In the genomic region with DNA sequence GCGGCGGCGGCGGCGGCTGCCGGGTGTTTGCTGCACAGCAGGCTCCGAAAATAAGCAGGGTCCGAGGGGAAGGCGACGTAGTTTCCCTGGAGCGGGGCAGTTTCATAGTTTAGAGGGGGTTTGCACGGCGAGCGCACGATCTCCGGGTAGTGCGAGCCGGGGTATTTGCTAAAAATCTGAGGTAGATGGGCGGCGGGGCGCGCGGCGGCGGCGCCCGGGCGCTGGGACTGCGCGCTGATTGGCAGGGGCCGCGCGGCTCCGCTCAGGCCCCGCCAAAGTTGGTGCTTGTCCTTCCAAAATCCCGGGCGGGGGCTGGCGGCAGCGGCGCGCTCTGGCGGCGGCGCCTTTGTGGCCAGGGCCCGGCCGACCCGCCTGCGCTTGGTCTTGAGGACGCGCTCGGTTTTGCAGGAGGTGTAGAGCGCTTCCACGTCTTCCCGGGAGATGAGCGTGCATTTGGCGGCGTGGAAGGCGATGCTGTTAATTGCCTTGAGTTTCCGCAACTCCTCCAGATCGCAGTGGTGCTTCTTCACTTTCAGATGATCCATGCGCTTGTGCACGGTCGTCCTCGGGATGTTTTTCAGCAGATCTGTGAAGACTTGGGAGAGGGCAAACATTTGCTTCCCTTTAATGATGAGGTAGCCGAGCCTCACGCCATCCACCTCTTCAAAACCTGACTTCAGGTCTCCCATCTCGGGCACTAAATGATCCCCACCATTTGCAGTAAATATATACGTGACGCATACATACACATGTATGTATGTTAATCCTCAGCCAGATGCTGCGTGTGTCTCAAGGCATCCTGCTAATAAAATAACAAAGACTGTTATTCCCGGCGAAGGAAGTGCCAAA, we compare ENCODE assay signal across 8 cellular contexts. TPM values are rescaled to one million over a fixed set of nuclear protein-coding genes. Genes with fewer than 3 reads are reported as not detected.
DNase-seq lines count a peak whose midpoint lies in the region; ATAC-seq, FAIRE-seq and TF ChIP-seq lines count a peak whose summit lies in the region.

No MANE protein-coding gene starts in this region.

- no peaks in the 10 kb centered on the region for H3K9me3 ChIP-seq in BE2C
- H3K9me3 ChIP-seq in Panc1 (ENCODE audit: control insufficient read depth, insufficient read depth, low read depth, low read length) = no peaks in the 10 kb centered on the region

- CTCF ChIA-PET in Panc1 (lab: Charles Lee) = interaction anchor here (0.6 to 0.7 kb wide), 2 partner anchors 15 to 55 kb away, joined by 3 read pairs; no protein-coding TSS in a partner anchor

- TSS peak; percentile 68 for BruUV-seq in Panc1 (replicated peaks; lab: Mats Ljungman, UMichigan)

- ATAC-seq in GM18505 (IDR thresholded peaks at IDR 0.05; ENCODE audit: unreplicated experiment) = peak; percentile 64
- ATAC-seq in HG02970 (IDR thresholded peaks at IDR 0.05; ENCODE audit: low FRiP score, unreplicated experiment) = peak; percentile 46
- peak; percentile 64 for ATAC-seq in Panc1

- H3K4me1 ChIP-seq in BE2C (peaks cover 8% of the 10 kb centered on the region), Panc1 (ENCODE audit: control insufficient read depth, insufficient read depth, low read length) (peaks cover 20% of the 10 kb centered on the region)

- intact Hi-C loops in Panc1 (cut with micrococcal nuclease; ENCODE audit: unreplicated experiment) = no loop called here

- no peak for TF ChIP-seq POLR2A in GM18505 (IDR thresholded peaks at IDR 0.05; ENCODE audit: borderline replicate concordance, extremely low read depth, insufficient read depth, insufficient read length)

- H3K4me3 ChIP-seq in BE2C (ENCODE audit: low read depth, low read length) (peak overlapping the region; percentile 81), Panc1 (ENCODE audit: low read depth in 2 of 2, low read length in 2 of 2) (peak overlapping the region; percentile 53 to 62), bronchial epithelial cell (ENCODE audit: low read depth, low read length) (peak overlapping the region; percentile 39), kidney epithelial cell (ENCODE audit: low read depth, low read length) (peak overlapping the region; percentile 60)

- H3K36me3 ChIP-seq in BE2C = no peaks in the 10 kb centered on the region
- no peaks in the 10 kb centered on the region; the same call in 1 of the 2 replicates for H3K36me3 ChIP-seq in Panc1 (ENCODE audit: control insufficient read depth, insufficient read depth, low read length)
- no peaks in the 10 kb centered on the region for H3K36me3 ChIP-seq in bronchial epithelial cell (ENCODE audit: control insufficient read depth, insufficient read depth, low read length)
- no peaks in the 10 kb centered on the region for H3K36me3 ChIP-seq in kidney epithelial cell (ENCODE audit: control insufficient read depth, insufficient read depth, low read length)

- TF ChIP-seq CTCF in BE2C (IDR thresholded peaks at IDR 0.05; ENCODE audit: low read depth, low read length) = no peak
- TF ChIP-seq CTCF in Panc1 (IDR thresholded peaks at IDR 0.05) = peak; percentile 7; the same call in 1 of the 2 replicates
- TF ChIP-seq CTCF in bronchial epithelial cell (IDR thresholded peaks at IDR 0.05; ENCODE audit: insufficient read depth, low read length, severe bottlenecking) = no peak
- no peak for TF ChIP-seq CTCF in kidney epithelial cell (IDR thresholded peaks at IDR 0.05; ENCODE audit: insufficient read depth, low read length, poor library complexity, severe bottlenecking)

- DNase-seq in BE2C (peak; percentile 74), Panc1 (ENCODE audit: low read depth, low spot score) (no peak), bronchial epithelial cell (ENCODE audit: low read depth) (peak; percentile 40), kidney epithelial cell (ENCODE audit: low read depth) (no peak), NCI-H1930 (lab: John Stamatoyannopoulos, UW) (no peak)
- peak; percentile 28 to 30 for DNase-seq in stimulated activated CD8-positive, alpha-beta memory T cell treated with anti-CD3 and anti-CD28 coated beads, Interleukin-2, amount 100 ng/mL, for 48 hours (ENCODE audit: low read depth in 2 of 2)

- H3K27me3 ChIP-seq in BE2C = no peaks in the 10 kb centered on the region
- no peaks in the 10 kb centered on the region for H3K27me3 ChIP-seq in Panc1 (ENCODE audit: control insufficient read depth, insufficient read depth, low read length)
- no peaks in the 10 kb centered on the region for H3K27me3 ChIP-seq in bronchial epithelial cell (ENCODE audit: control insufficient read depth, insufficient read depth, low read length)
- no peaks in the 10 kb centered on the region for H3K27me3 ChIP-seq in kidney epithelial cell (ENCODE audit: control insufficient read depth, insufficient read depth, low read length)

- POLR2A ChIA-PET in Panc1 (lab: Charles Lee) = interaction anchor here (0.6 to 1.1 kb wide), 5 partner anchors 10 to 200 kb away, joined by 5 to 17 read pairs (median 8); no protein-coding TSS in a partner anchor

- peak; percentile 50 for FAIRE-seq in bronchial epithelial cell (lab: Jason Lieb, UNC)

- in situ Hi-C loops in Panc1 (cut with HindIII; ENCODE audit: low pct_unique_long_range_greater_than_20kb, low sequenced_read_pairs) = no loop called here

- peak overlapping the region; percentile 96 for H3K27ac ChIP-seq in Panc1 (ENCODE audit: low read length)

RNA-seq across cellular contexts. Expression of a gene that starts 8.1 kb away (rescaled TPM):
- polyA plus RNA-seq in BE2C (2012; ENCODE audit: insufficient read depth, insufficient read length, low read depth) = 2.1 TPM
- total RNA-seq in Panc1 (2021; ENCODE audit: unreplicated experiment) (9.3 TPM), bronchial epithelial cell (under 0.01 and 0.13 TPM in 2 replicates), kidney epithelial cell (0.27 and 1.5 TPM in 2 replicates)
- polyA plus RNA-seq in Panc1 (2012; ENCODE audit: insufficient read length) = 5.8 TPM

RNA-seq across cellular contexts. Expression of a gene that starts 16.7 kb away (rescaled TPM):
- 35.2 TPM for polyA plus RNA-seq in BE2C (2012; ENCODE audit: insufficient read depth, insufficient read length, low read depth)
- total RNA-seq in Panc1 (2021; ENCODE audit: unreplicated experiment) = 33.4 TPM
- 28.9 TPM for polyA plus RNA-seq in Panc1 (2012; ENCODE audit: insufficient read length)
- 40.8 and 64.8 TPM in 2 replicates for total RNA-seq in bronchial epithelial cell
- total RNA-seq in kidney epithelial cell = 32.3 and 32.7 TPM in 2 replicates

Comparison
In these comparisons a context has a peak if more than half of its experiments do, and no peak if none do; other contexts are left out.
1. DNase-seq: peak in BE2C (single experiment), bronchial epithelial cell (single experiment) and stimulated activated CD8-positive, alpha-beta memory T cell treated with anti-CD3 and anti-CD28 coated beads, Interleukin-2, amount 100 ng/mL, for 48 hours (2 of 2); none in Panc1 (single experiment), kidney epithelial cell (single experiment) and NCI-H1930 (0 of 2).
2. Peak in every context shown above with its lines, with median percentiles within 50 percentile points of each other: H3K4me3 ChIP-seq and ATAC-seq.